8 cellular contexts compared by ENCODE assay signal in the genomic region with DNA sequence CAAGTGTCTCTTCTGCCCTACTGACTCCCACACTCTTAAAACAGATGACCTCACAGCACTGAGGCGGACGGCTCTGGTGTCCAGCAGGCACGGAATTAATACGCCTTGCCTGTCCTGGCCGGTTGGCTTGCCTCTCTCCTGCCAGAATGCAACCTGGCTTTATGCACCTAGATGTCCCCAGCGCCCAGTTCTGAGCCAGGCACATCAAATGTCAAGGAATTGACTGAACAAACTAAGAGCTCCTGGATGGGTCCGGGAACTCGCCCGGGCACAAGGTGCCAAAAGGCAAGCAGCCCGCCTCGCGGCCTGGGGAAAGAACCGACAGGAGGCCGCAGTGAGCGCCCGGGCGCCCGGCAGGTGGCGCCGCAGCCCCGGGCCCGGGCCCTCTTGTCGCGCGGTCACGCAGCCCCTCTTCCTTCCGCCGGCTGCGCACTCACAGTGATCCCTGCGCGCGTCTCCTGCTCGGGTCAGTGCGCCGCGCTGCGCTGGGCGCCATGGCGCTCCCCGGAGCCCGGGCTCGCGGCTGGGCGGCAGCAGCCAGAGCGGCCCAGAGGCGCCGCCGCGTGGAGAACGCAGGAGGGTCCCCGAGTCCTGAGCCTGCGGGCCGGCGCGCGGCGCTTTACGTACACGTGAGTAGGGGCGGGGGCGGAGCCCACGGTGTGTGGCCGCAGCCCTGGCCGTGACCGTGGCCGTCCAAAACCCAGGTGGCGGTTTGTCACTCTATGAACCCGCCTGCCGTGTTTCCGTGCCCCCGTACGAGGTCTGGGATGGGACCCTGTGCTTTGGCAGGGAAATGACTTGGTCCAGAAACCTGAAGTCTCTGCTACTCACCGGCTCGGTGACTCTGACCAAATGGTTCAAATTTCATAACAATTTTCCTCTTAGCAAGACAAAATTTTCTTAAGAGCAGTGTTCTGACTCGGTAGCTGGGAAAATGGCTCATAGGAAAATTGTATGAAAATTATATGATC. TPM values are rescaled to one million over a fixed set of nuclear protein-coding genes. Genes with fewer than 3 reads are reported as not detected.
DNase-seq lines count a peak whose midpoint lies in the region; ATAC-seq lines count a peak whose summit lies in the region.

A gene (plus strand): TSS at position 470 of the 971 bp plus-strand sequence. CDS start 25 bp downstream, at position 495.

- intact Hi-C loops in T-helper 2 cell treated with Interferon-gamma antibody and Interleukin-4, amounts not matched to agents 100 ng/mL and 5 ng/mL, for 36 hours (cut with micrococcal nuclease) = loop anchor here (1.0 to 5.0 kb wide), 9 partner anchors 52 to 374 kb away; a partner anchor contains a TSS

- ATAC-seq in GM18499 (IDR thresholded peaks at IDR 0.05; ENCODE audit: insufficient read depth, unreplicated experiment) (peak; percentile 71), HG02885 (IDR thresholded peaks at IDR 0.05; ENCODE audit: poor library complexity, unreplicated experiment) (peak; percentile 81)

- peak; percentile 68 for DNase-seq in NCI-H1694 (lab: John Stamatoyannopoulos, UW)
- peak in 56 of 58 donors; percentile 19 to 89 (median 76) for DNase-seq in anterior cingulate cortex (lab: John Stamatoyannopoulos, UW)
- peak; percentile 86 for DNase-seq in hepatic stellate cell (ENCODE audit: low spot score)
- DNase-seq in retina = peak; percentile 96
- DNase-seq in cortex of kidney (lab: John Stamatoyannopoulos, UW) = no peak

RNA-seq across cellular contexts. Expression of the gene that starts here (rescaled TPM):
- 31.6 and 32.3 TPM in 2 replicates for total RNA-seq in T-helper 2 cell treated with Interferon-gamma antibody and Interleukin-4, amounts not matched to agents 100 ng/mL and 5 ng/mL, for 36 hours
